8 cellular contexts compared by ENCODE assay signal in the genomic region with DNA sequence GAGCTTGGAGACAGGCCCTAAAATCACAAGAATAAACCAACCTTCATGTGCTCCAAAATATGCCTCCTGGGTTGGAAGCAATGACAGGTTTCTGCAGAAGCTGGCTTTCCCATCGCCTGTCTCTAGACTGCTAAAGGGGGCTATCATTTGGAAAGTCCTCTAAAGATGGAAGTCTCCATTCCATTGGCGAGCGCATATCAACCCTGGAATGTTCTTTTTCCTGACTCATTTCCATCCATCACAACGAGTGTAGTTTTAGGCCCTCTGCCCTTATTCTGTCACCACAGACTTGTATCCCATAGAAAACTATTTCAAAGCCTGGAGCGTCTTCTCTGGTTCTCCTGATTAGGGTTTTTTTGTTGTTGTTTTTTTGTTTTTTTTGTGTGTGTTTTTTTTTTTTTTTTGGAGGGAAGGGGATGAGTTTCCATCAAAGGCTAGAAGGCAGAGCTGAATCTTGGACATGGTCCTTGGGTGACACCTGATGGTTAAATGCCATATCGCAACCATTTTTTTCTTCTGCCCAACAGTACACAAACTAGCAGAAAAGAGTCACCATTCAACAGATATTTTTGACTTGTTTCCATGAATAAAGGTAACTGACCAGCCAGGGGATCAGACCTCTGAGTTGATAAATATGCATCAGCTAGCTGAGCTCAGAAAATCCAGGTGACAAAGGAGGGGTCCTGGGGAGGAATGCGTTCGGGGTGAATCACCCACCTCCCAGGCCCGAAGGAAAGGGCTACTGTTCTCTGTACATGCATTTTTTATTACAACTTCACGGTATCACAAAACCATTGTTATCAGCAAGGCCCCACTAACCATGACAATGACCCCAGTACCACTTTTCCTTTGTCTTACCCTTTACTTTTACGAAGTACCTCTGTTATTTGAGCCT. TPM values are rescaled to one million over a fixed set of nuclear protein-coding genes. Genes with fewer than 3 reads are reported as not detected.
DNase-seq lines count a peak whose midpoint lies in the region; ATAC-seq and TF ChIP-seq lines count a peak whose summit lies in the region.

No MANE protein-coding gene starts in this region.

- no peak overlapping the region for H3K4me2 ChIP-seq in parathyroid adenoma (ENCODE audit: low read length)

- H3K27me3 ChIP-seq in parathyroid adenoma (ENCODE audit: control insufficient read depth, insufficient read depth, low read length) = no peaks in the 10 kb centered on the region

- no peaks in the 10 kb centered on the region for H3K36me3 Mint-ChIP-seq in activated CD4-positive, alpha-beta T cell treated with anti-CD3 and anti-CD28 coated beads, Interleukin-2, amount 10 ng/mL, durations not matched to agents 7 days and 5 days (ENCODE audit: low read depth)

- no peaks in the 10 kb centered on the region for H3K4me1 Mint-ChIP-seq in activated CD4-positive, alpha-beta T cell treated with anti-CD3 and anti-CD28 coated beads, Interleukin-2, amount 10 ng/mL, durations not matched to agents 7 days and 5 days

- no peaks in the 10 kb centered on the region for H3K4me1 ChIP-seq in parathyroid adenoma

- no peak for TF ChIP-seq POLR2A in GM18505 (IDR thresholded peaks at IDR 0.05; ENCODE audit: borderline replicate concordance, extremely low read depth, insufficient read depth, insufficient read length)

- no peak overlapping the region for H3K9ac ChIP-seq in parathyroid adenoma

- H3K27ac ChIP-seq in parathyroid adenoma = no peak overlapping the region

- H3K4me3 Mint-ChIP-seq in activated CD4-positive, alpha-beta T cell treated with anti-CD3 and anti-CD28 coated beads, Interleukin-2, amount 10 ng/mL, durations not matched to agents 7 days and 5 days = no peak overlapping the region

- no peaks in the 10 kb centered on the region for H3K9me3 ChIP-seq in parathyroid adenoma (ENCODE audit: control insufficient read depth, low read length)

- POLR2A ChIA-PET in activated CD4-positive, alpha-beta T cell treated with anti-CD3 and anti-CD28 coated beads, Interleukin-2, amount 10 ng/mL, durations not matched to agents 7 days and 5 days (lab: Charles Lee) = no interaction called here

- H3K9me3 Mint-ChIP-seq in activated CD4-positive, alpha-beta T cell treated with anti-CD3 and anti-CD28 coated beads, Interleukin-2, amount 10 ng/mL, durations not matched to agents 7 days and 5 days = no peaks in the 10 kb centered on the region

- peak; percentile 35 for DNase-seq in activated CD4-positive, alpha-beta T cell treated with anti-CD3 and anti-CD28 coated beads, Interleukin-2, amount 10 ng/mL, durations not matched to agents 7 days and 5 days
- no peak for DNase-seq in activated CD4-positive, alpha-beta T cell treated with anti-CD3 and anti-CD28 coated beads for 1 hour
- peak; percentile 61 for DNase-seq in LoVo (ENCODE audit: low spot score)
- DNase-seq in fibroblast of villous mesenchyme (ENCODE audit: low read depth) = peak; percentile 56

- H3K79me2 ChIP-seq in parathyroid adenoma = no peaks in the 10 kb centered on the region

- ATAC-seq in SK-N-SH treated with all-trans-retinoic acid at 6 μM for 48 hours = peak; percentile 74
- ATAC-seq in GM18505 (IDR thresholded peaks at IDR 0.05; ENCODE audit: unreplicated experiment) = no peak
- no peak for ATAC-seq in GM21619 (IDR thresholded peaks at IDR 0.05; ENCODE audit: unreplicated experiment)

- H3K4me3 ChIP-seq in fibroblast of villous mesenchyme (ENCODE audit: low read depth, low read length) = no peak overlapping the region
- H3K4me3 ChIP-seq in parathyroid adenoma (ENCODE audit: low read depth, low read length) = no peak overlapping the region

- no peak overlapping the region for H2AFZ ChIP-seq in parathyroid adenoma

- no peaks in the 10 kb centered on the region for H3K36me3 ChIP-seq in parathyroid adenoma (ENCODE audit: control insufficient read depth, insufficient read depth, low read length)

- TF ChIP-seq CTCF in fibroblast of villous mesenchyme (IDR thresholded peaks at IDR 0.05; ENCODE audit: insufficient read depth, low read depth, low read length) = peak; percentile 65
- TF ChIP-seq CTCF in parathyroid adenoma (IDR thresholded peaks at IDR 0.05) = peak; percentile 66

- peaks cover 11% of the 10 kb centered on the region for H3K27me3 Mint-ChIP-seq in activated CD4-positive, alpha-beta T cell treated with anti-CD3 and anti-CD28 coated beads, Interleukin-2, amount 10 ng/mL, durations not matched to agents 7 days and 5 days

- CTCF ChIA-PET in activated CD4-positive, alpha-beta T cell treated with anti-CD3 and anti-CD28 coated beads, Interleukin-2, amount 10 ng/mL, durations not matched to agents 7 days and 5 days (lab: Charles Lee) = interaction anchor here (0.6 to 2.0 kb wide), 6 partner anchors 9 to 101 kb away, joined by 3 to 7 read pairs (median 3); no protein-coding TSS in a partner anchor

- H3K27ac Mint-ChIP-seq in activated CD4-positive, alpha-beta T cell treated with anti-CD3 and anti-CD28 coated beads, Interleukin-2, amount 10 ng/mL, durations not matched to agents 7 days and 5 days = no peak overlapping the region

TF ChIP-seq in SK-N-SH treated with all-trans-retinoic acid at 6 μM for 48 hours, 23 proteins besides CTCF, POLR2A, EP300 and RAD21 (continues in another document):
- no peak for TF ChIP-seq PPARA (CRISPR knock-in tag; IDR thresholded peaks at IDR 0.05; ENCODE audit: borderline replicate concordance)
- TF ChIP-seq, protein P1, sequence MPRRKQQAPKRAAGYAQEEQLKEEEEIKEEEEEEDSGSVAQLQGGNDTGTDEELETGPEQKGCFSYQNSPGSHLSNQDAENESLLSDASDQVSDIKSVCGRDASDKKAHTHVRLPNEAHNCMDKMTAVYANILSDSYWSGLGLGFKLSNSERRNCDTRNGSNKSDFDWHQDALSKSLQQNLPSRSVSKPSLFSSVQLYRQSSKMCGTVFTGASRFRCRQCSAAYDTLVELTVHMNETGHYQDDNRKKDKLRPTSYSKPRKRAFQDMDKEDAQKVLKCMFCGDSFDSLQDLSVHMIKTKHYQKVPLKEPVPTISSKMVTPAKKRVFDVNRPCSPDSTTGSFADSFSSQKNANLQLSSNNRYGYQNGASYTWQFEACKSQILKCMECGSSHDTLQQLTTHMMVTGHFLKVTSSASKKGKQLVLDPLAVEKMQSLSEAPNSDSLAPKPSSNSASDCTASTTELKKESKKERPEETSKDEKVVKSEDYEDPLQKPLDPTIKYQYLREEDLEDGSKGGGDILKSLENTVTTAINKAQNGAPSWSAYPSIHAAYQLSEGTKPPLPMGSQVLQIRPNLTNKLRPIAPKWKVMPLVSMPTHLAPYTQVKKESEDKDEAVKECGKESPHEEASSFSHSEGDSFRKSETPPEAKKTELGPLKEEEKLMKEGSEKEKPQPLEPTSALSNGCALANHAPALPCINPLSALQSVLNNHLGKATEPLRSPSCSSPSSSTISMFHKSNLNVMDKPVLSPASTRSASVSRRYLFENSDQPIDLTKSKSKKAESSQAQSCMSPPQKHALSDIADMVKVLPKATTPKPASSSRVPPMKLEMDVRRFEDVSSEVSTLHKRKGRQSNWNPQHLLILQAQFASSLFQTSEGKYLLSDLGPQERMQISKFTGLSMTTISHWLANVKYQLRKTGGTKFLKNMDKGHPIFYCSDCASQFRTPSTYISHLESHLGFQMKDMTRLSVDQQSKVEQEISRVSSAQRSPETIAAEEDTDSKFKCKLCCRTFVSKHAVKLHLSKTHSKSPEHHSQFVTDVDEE (CRISPR knock-in tag; IDR thresholded peaks at IDR 0.05) = no peak
- no peak for TF ChIP-seq ZFP3 (CRISPR knock-in tag; IDR thresholded peaks at IDR 0.05)
- TF ChIP-seq CSDC2 (CRISPR knock-in tag; IDR thresholded peaks at IDR 0.05) = no peak
- no peak for TF ChIP-seq ZNF565 (CRISPR knock-in tag; conservative IDR thresholded peaks at IDR 0.05; ENCODE audit: low read depth)
- TF ChIP-seq ZNF8 (CRISPR knock-in tag; IDR thresholded peaks at IDR 0.05) = no peak
- TF ChIP-seq, protein P2, sequence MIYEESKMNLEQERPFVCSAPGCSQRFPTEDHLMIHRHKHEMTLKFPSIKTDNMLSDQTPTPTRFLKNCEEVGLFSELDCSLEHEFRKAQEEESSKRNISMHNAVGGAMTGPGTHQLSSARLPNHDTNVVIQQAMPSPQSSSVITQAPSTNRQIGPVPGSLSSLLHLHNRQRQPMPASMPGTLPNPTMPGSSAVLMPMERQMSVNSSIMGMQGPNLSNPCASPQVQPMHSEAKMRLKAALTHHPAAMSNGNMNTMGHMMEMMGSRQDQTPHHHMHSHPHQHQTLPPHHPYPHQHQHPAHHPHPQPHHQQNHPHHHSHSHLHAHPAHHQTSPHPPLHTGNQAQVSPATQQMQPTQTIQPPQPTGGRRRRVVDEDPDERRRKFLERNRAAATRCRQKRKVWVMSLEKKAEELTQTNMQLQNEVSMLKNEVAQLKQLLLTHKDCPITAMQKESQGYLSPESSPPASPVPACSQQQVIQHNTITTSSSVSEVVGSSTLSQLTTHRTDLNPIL (CRISPR knock-in tag; IDR thresholded peaks at IDR 0.05; ENCODE audit: low read depth) = no peak
- no peak for TF ChIP-seq TCF4 (CRISPR knock-in tag; IDR thresholded peaks at IDR 0.05; ENCODE audit: borderline replicate concordance)
- no peak for TF ChIP-seq ESRRG (CRISPR knock-in tag; IDR thresholded peaks at IDR 0.05)
- TF ChIP-seq, protein P3, sequence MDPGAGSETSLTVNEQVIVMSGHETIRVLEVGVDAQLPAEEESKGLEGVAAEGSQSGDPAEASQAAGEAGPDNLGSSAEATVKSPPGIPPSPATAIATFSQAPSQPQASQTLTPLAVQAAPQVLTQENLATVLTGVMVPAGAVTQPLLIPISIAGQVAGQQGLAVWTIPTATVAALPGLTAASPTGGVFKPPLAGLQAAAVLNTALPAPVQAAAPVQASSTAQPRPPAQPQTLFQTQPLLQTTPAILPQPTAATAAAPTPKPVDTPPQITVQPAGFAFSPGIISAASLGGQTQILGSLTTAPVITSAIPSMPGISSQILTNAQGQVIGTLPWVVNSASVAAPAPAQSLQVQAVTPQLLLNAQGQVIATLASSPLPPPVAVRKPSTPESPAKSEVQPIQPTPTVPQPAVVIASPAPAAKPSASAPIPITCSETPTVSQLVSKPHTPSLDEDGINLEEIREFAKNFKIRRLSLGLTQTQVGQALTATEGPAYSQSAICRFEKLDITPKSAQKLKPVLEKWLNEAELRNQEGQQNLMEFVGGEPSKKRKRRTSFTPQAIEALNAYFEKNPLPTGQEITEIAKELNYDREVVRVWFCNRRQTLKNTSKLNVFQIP (CRISPR knock-in tag; IDR thresholded peaks at IDR 0.05; ENCODE audit: borderline replicate concordance, low read depth) = no peak
- TF ChIP-seq BACH2 (CRISPR knock-in tag; IDR thresholded peaks at IDR 0.05; ENCODE audit: borderline replicate concordance) = no peak
- TF ChIP-seq OSR1 (CRISPR knock-in tag; IDR thresholded peaks at IDR 0.05) = no peak
- no peak for TF ChIP-seq RARB (CRISPR knock-in tag; IDR thresholded peaks at IDR 0.05)
- TF ChIP-seq ARNTL (CRISPR knock-in tag; IDR thresholded peaks at IDR 0.05; ENCODE audit: borderline replicate concordance, low read depth) = no peak
- no peak for TF ChIP-seq GLIS3 (CRISPR knock-in tag; IDR thresholded peaks at IDR 0.05)
- no peak for TF ChIP-seq ISL1 (CRISPR knock-in tag; IDR thresholded peaks at IDR 0.05)
- no peak for TF ChIP-seq SNAI2 (CRISPR knock-in tag; IDR thresholded peaks at IDR 0.05)

RNA-seq across cellular contexts. Expression of gene KCNA5, which starts 40.5 kb away (rescaled TPM):
- not detected for total RNA-seq in activated CD4-positive, alpha-beta T cell treated with anti-CD3 and anti-CD28 coated beads, Interleukin-2, amount 10 ng/mL, durations not matched to agents 7 days and 5 days
- total RNA-seq in fibroblast of villous mesenchyme = not detected in 2 replicates
